17 cellular contexts compared by ENCODE assay signal in genomic region chr15:31034152-31034551, GRCh38. TPM values are rescaled to one million over a fixed set of nuclear protein-coding genes. Genes with fewer than 3 reads are reported as not detected.
A peak's percentile ranks its signal among the peaks of the same experiment; 100 is the strongest.
DNase-seq lines count a peak whose midpoint lies in the region; ATAC-seq and TF ChIP-seq lines count a peak whose summit lies in the region.
"Had no signal": no experiment of that assay in that cellular context is flagged by ENCODE, and none has a peak within 500 bp of the region (broad histone marks: within the 10 kb centered on the region; RNA-seq: fewer than 3 reads in every experiment).

No MANE protein-coding gene starts in this region.

- no peaks in the 10 kb centered on the region for H3K9me3 Mint-ChIP-seq in activated T-helper 17 cell treated with anti-CD3 and anti-CD28 coated beads, Interleukin-2, amount 50 U/mL, for 72 hours
- H3K9me3 Mint-ChIP-seq: activated naive CD4-positive, alpha-beta T cell treated with anti-CD3 and anti-CD28 coated beads, Interleukin-2, amount 10 ng/mL, durations not matched to agents 7 days and 5 days; stimulated activated naive CD8-positive, alpha-beta T cell treated with anti-CD3 and anti-CD28 coated beads, Interleukin-15, amount 100 ng/mL, for 72 hours had no signal

- TF ChIP-seq CTCF in AG10803 (conservative IDR thresholded peaks at IDR 0.05; ENCODE audit: low read length), result no peak
- TF ChIP-seq CTCF in PC-3 (conservative IDR thresholded peaks at IDR 0.05; ENCODE audit: low read depth, low read length), result no peak
- no peak for TF ChIP-seq CTCF in hepatocyte (IDR thresholded peaks at IDR 0.05; ENCODE audit: poor library complexity)

- no peak overlapping the region for H3K4me3 Mint-ChIP-seq in activated T-helper 17 cell treated with anti-CD3 and anti-CD28 coated beads, Interleukin-2, amount 50 U/mL, for 72 hours
- H3K4me3 Mint-ChIP-seq: activated naive CD4-positive, alpha-beta T cell treated with anti-CD3 and anti-CD28 coated beads, Interleukin-2, amount 10 ng/mL, durations not matched to agents 7 days and 5 days; stimulated activated naive CD8-positive, alpha-beta T cell treated with anti-CD3 and anti-CD28 coated beads, Interleukin-15, amount 100 ng/mL, for 72 hours had no signal

- no peak overlapping the region for H3K9ac ChIP-seq in GM23248
- H3K9ac ChIP-seq in PC-3 (ENCODE audit: low read length), result no peak overlapping the region

- H3K36me3 ChIP-seq in GM23248 (ENCODE audit: low read depth), result no peaks in the 10 kb centered on the region
- H3K36me3 ChIP-seq in PC-3 (ENCODE audit: low read depth, low read length), result no peaks in the 10 kb centered on the region
- H3K36me3 ChIP-seq in hepatocyte (replicated peaks; ENCODE audit: insufficient read depth, low read depth), result no peaks in the 10 kb centered on the region
- H3K36me3 ChIP-seq: uterus had no signal

- peaks cover 4% of the 10 kb centered on the region for H3K27me3 Mint-ChIP-seq in activated T-helper 17 cell treated with anti-CD3 and anti-CD28 coated beads, Interleukin-2, amount 50 U/mL, for 72 hours
- H3K27me3 Mint-ChIP-seq: naive B cell; stimulated activated naive CD8-positive, alpha-beta T cell treated with anti-CD3 and anti-CD28 coated beads, Interleukin-15, amount 100 ng/mL, for 72 hours had no signal

- DNase-seq in AG10803 (ENCODE audit: low read depth) (peak; percentile 53), GM23248 (peak; percentile 53), PC-3 (peak; percentile 25), hepatocyte (ENCODE audit: low spot score) (peak; percentile 23)
- DNase-seq in activated naive CD4-positive, alpha-beta T cell treated with anti-CD3 and anti-CD28 coated beads, Interleukin-2, amount 50 U/mL, for 16 hours, result no peak
- DNase-seq: activated CD4-positive, alpha-beta T cell treated with anti-CD3 and anti-CD28 coated beads for 4 hours; activated naive CD4-positive, alpha-beta T cell treated with anti-CD3 and anti-CD28 coated beads, Interleukin-2, amount 10 ng/mL, durations not matched to agents 7 days and 5 days; naive B cell; NCI-H2029 treated with DMSO at 0.1 percent for 48 hours; NK-92 treated with Interleukin-12 subunit alpha and Interleukin-12 subunit beta, amount 100 ng/mL, for 24 hours; posterior cingulate gyrus; SHP77 treated with DMSO at 0.1 percent for 48 hours; stimulated activated naive CD8-positive, alpha-beta T cell treated with anti-CD3 and anti-CD28 coated beads, Interleukin-15, amount 100 ng/mL, for 72 hours; uterus had no signal

- no peaks in the 10 kb centered on the region for H3K4me1 Mint-ChIP-seq in activated T-helper 17 cell treated with anti-CD3 and anti-CD28 coated beads, Interleukin-2, amount 50 U/mL, for 72 hours
- H3K4me1 Mint-ChIP-seq: stimulated activated naive CD8-positive, alpha-beta T cell treated with anti-CD3 and anti-CD28 coated beads, Interleukin-15, amount 100 ng/mL, for 72 hours had no signal

- H2AFZ ChIP-seq in GM23248 (no peak overlapping the region), PC-3 (ENCODE audit: low read length) (no peak overlapping the region), hepatocyte (no peak overlapping the region)

- H3K27me3 ChIP-seq in GM23248 (replicated peaks; ENCODE audit: insufficient read depth), result no peaks in the 10 kb centered on the region
- H3K27me3 ChIP-seq in PC-3 (ENCODE audit: low read length), result peaks cover 13% of the 10 kb centered on the region
- H3K27me3 ChIP-seq in hepatocyte, result no peaks in the 10 kb centered on the region
- H3K27me3 ChIP-seq: uterus had no signal

- H3K79me2 ChIP-seq in GM23248 (ENCODE audit: insufficient read depth) (no peaks in the 10 kb centered on the region), PC-3 (ENCODE audit: low read length) (no peaks in the 10 kb centered on the region), hepatocyte (no peaks in the 10 kb centered on the region)

- no peaks in the 10 kb centered on the region for H4K20me1 ChIP-seq in GM23248 (ENCODE audit: insufficient read depth)
- H4K20me1 ChIP-seq in PC-3 (ENCODE audit: low read length), result no peaks in the 10 kb centered on the region
- H4K20me1 ChIP-seq in hepatocyte (ENCODE audit: insufficient read depth, poor library complexity, severe bottlenecking), result no peaks in the 10 kb centered on the region

- peaks cover 27% of the 10 kb centered on the region for H3K4me1 ChIP-seq in GM23248 (ENCODE audit: insufficient read depth)
- no peaks in the 10 kb centered on the region for H3K4me1 ChIP-seq in PC-3 (ENCODE audit: insufficient read depth, low read length)
- peaks cover 3% of the 10 kb centered on the region for H3K4me1 ChIP-seq in hepatocyte (ENCODE audit: insufficient read depth)

- POLR2A ChIA-PET in PC-3 (lab: Charles Lee; ENCODE audit: unreplicated experiment), result no interaction called here

- in situ Hi-C loops in GM23248 (cut with MboI), result no loop called here

- no peaks in the 10 kb centered on the region for H3K36me3 Mint-ChIP-seq in activated T-helper 17 cell treated with anti-CD3 and anti-CD28 coated beads, Interleukin-2, amount 50 U/mL, for 72 hours (ENCODE audit: low read depth)
- H3K36me3 Mint-ChIP-seq: activated naive CD4-positive, alpha-beta T cell treated with anti-CD3 and anti-CD28 coated beads, Interleukin-2, amount 10 ng/mL, durations not matched to agents 7 days and 5 days; naive B cell had no signal

- WGBS in GM23248 (ENCODE audit: low coverage in 1 of 2, low lambda C conversion rate in 2 of 2, missing lambda C conversion rate in 2 of 2), 2 experiments, result 37 to 49% methylated on average over 4 of the region's 4 CpGs
- 36% methylated on average over 4 of the region's 4 CpGs for WGBS in hepatocyte (ENCODE audit: low lambda C conversion rate, missing lambda C conversion rate)

- H3K4me3 ChIP-seq in AG10803 (ENCODE audit: low read length), result no peak overlapping the region
- no peak overlapping the region for H3K4me3 ChIP-seq in GM23248
- no peak overlapping the region for H3K4me3 ChIP-seq in PC-3 (ENCODE audit: low read length)
- H3K4me3 ChIP-seq in hepatocyte, result no peak overlapping the region
- H3K4me3 ChIP-seq: uterus had no signal

- H3K9me3 ChIP-seq in GM23248 (ENCODE audit: low read depth) (no peaks in the 10 kb centered on the region), PC-3 (ENCODE audit: low read length) (no peaks in the 10 kb centered on the region), hepatocyte (ENCODE audit: low read depth) (no peaks in the 10 kb centered on the region)
- H3K9me3 ChIP-seq: uterus had no signal

- no peak overlapping the region for H3K27ac ChIP-seq in GM23248
- H3K27ac ChIP-seq in PC-3 (ENCODE audit: low read length), result no peak overlapping the region
- no peak overlapping the region for H3K27ac ChIP-seq in hepatocyte

- H3F3A ChIP-seq in GM23248 (ENCODE audit: insufficient read depth) (peaks cover 19% of the 10 kb centered on the region; the same call in 1 of the 2 replicates), PC-3 (ENCODE audit: low read length, unreplicated experiment) (no peaks in the 10 kb centered on the region)

- ATAC-seq in PC-3 (no peak), HG02798 (IDR thresholded peaks at IDR 0.05; ENCODE audit: poor library complexity, unreplicated experiment) (no peak), HG03521 (IDR thresholded peaks at IDR 0.05; ENCODE audit: unreplicated experiment) (no peak)
- ATAC-seq in activated T-helper 17 cell treated with anti-CD3 and anti-CD28 coated beads, Interleukin-2, amount 50 U/mL, for 72 hours (replicated peaks), result no peak
- ATAC-seq: stimulated activated naive CD8-positive, alpha-beta T cell treated with anti-CD3 and anti-CD28 coated beads, Interleukin-15, amount 100 ng/mL, for 72 hours had no signal

- CTCF ChIA-PET in PC-3 (lab: Charles Lee), result no interaction called here

- no peaks in the 10 kb centered on the region for H3K9me2 ChIP-seq in GM23248 (ENCODE audit: insufficient read depth)
- no peaks in the 10 kb centered on the region for H3K9me2 ChIP-seq in PC-3 (replicated peaks; ENCODE audit: low read length)
- no peaks in the 10 kb centered on the region for H3K9me2 ChIP-seq in hepatocyte (replicated peaks; ENCODE audit: insufficient read depth)

- H3K27ac Mint-ChIP-seq in activated T-helper 17 cell treated with anti-CD3 and anti-CD28 coated beads, Interleukin-2, amount 50 U/mL, for 72 hours, result no peak overlapping the region
- H3K27ac Mint-ChIP-seq: activated naive CD4-positive, alpha-beta T cell treated with anti-CD3 and anti-CD28 coated beads, Interleukin-2, amount 10 ng/mL, durations not matched to agents 7 days and 5 days had no signal

- H3K4me2 ChIP-seq in GM23248 (ENCODE audit: unreplicated experiment) (peak overlapping the region; percentile 78), PC-3 (ENCODE audit: low read length) (no peak overlapping the region), hepatocyte (no peak overlapping the region)

- intact Hi-C loops in PC-3 (cut with micrococcal nuclease), result no loop called here

- BruUV-seq in PC-3 (replicated peaks; lab: Mats Ljungman, UMichigan), result no TSS peak

RNA-seq across cellular contexts. Expression of gene MTMR10, which starts 42.7 kb away (rescaled TPM):
- total RNA-seq in GM23248 (2014; rRNA removed; shearing (Covaris generic)), result 8.1 and 13.3 TPM in 2 replicates
- polyA plus RNA-seq in GM23248 (2016; fragmentation: Nextera tagmentation; extraction: Ambion mirVana) (6.3 and 7.2 TPM in 2 replicates), hepatocyte (7.9 and 10.3 TPM in 2 replicates)
- total RNA-seq in PC-3 (2014; rRNA removed) (7.6 and 9.7 TPM in 2 replicates), hepatocyte (15.3 and 19.6 TPM in 2 replicates)
- 10 to 100 TPM in 1 of 2 donors, 1 to 10 TPM in 1; 9.9 to 10.6 TPM for total RNA-seq in activated T-helper 17 cell treated with anti-CD3 and anti-CD28 coated beads, Interleukin-2, amount 50 U/mL, for 72 hours
